ENCODE assay signal across 19 cellular contexts in the genomic region with DNA sequence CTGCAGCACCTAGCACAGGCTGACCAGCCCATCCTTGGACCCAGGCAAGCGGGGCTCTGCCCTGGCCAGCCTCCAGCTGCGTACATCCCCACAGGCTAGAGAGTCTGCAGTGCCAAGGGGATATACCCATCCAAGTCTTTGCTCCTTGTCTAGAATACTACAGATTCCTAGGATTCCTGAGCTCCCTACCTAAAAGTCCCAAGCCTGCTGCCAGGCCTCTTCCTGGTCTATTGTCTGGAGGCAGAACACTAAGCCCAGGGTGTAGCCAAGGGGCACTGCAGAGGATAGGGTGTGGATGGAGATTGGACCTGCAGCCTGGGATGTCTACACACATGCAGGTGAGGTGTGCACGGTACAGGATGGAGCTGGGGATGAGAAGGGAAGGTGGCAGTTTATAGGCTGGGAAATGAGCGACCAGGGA.
A peak's percentile ranks its signal among the peaks of the same experiment; 100 is the strongest.
DNase-seq lines count a peak whose midpoint lies in the region; ATAC-seq and TF ChIP-seq lines count a peak whose summit lies in the region.
"Had no signal": no experiment of that assay in that cellular context is flagged by ENCODE, and none has a peak within 500 bp of the region (broad histone marks: within the 10 kb centered on the region; RNA-seq: fewer than 3 reads in every experiment).

No MANE protein-coding gene starts in this region.

- POLR2A ChIA-PET in IMR-90 (lab: Charles Lee; ENCODE audit: unreplicated experiment) = no interaction called here

- H3K36me3 ChIP-seq in IMR-90 (ENCODE audit: control insufficient read depth, insufficient read depth, low read length) = no peaks in the 10 kb centered on the region
- H3K36me3 ChIP-seq: ascending aorta, colonic mucosa, gastroesophageal sphincter, pancreas, sigmoid colon, stomach had no signal

- H3K14ac ChIP-seq in IMR-90 (replicated peaks; ENCODE audit: low read depth, low read length) = no peak overlapping the region

- H3K56ac ChIP-seq in IMR-90 (ENCODE audit: extremely low read depth, insufficient read depth, low read length) = no peak overlapping the region

- H3K9me1 ChIP-seq in IMR-90 (ENCODE audit: insufficient read depth, low read length) = peaks cover 17% of the 10 kb centered on the region

- no peaks in the 10 kb centered on the region for H3K27me3 Mint-ChIP-seq in chondrocyte (ENCODE audit: low read depth)
- H3K27me3 Mint-ChIP-seq in type B pancreatic cell = peaks cover 64% of the 10 kb centered on the region
- H3K27me3 Mint-ChIP-seq in Calu3 (ENCODE audit: unreplicated experiment) = no peaks in the 10 kb centered on the region

- BruUV-seq in IMR-90 (replicated peaks; lab: Mats Ljungman, UMichigan) (no TSS peak), Calu3 (replicated peaks; lab: Mats Ljungman, UMichigan) (no TSS peak)

- TF ChIP-seq RAD21 in IMR-90 (IDR thresholded peaks at IDR 0.05; ENCODE audit: low read length) = no peak

- no peak overlapping the region for H3K27ac ChIP-seq in IMR-90 (ENCODE audit: insufficient read depth, low read length)
- H3K27ac ChIP-seq: ascending aorta, colonic mucosa, gastroesophageal sphincter, pancreas, sigmoid colon had no signal

- intact Hi-C loops in IMR-90 (cut with micrococcal nuclease) = no loop called here
- intact Hi-C loops in Calu3 (cut with micrococcal nuclease; ENCODE audit: unreplicated experiment) = no loop called here

- H4K20me1 ChIP-seq in IMR-90 (ENCODE audit: insufficient read depth, low read length) = no peaks in the 10 kb centered on the region

- H3K36me3 Mint-ChIP-seq in chondrocyte (ENCODE audit: low read depth) (no peaks in the 10 kb centered on the region), type B pancreatic cell (no peaks in the 10 kb centered on the region), Calu3 (ENCODE audit: insufficient read depth, unreplicated experiment) (no peaks in the 10 kb centered on the region)

- H3K27me3 ChIP-seq in IMR-90 (ENCODE audit: control insufficient read depth, insufficient read depth, low read length) = peaks cover 2% of the 10 kb centered on the region; the same call in 1 of the 2 replicates
- H3K27me3 ChIP-seq: ascending aorta, gastroesophageal sphincter, pancreas, sigmoid colon had no signal

- no peak overlapping the region for H3K23ac ChIP-seq in IMR-90 (ENCODE audit: low read depth, low read length)

- H3K18ac ChIP-seq in IMR-90 (ENCODE audit: low read depth, low read length) = no peak overlapping the region

- CTCF ChIA-PET in IMR-90 (lab: Yijun Ruan, JAX) (interaction anchor here (1.3 kb wide), 1 partner anchor 28 kb away, joined by 3 read pairs; no protein-coding TSS in a partner anchor), Calu3 (lab: Charles Lee) (no interaction called here)

- H2BK5ac ChIP-seq in IMR-90 (ENCODE audit: low read depth, low read length, poor library complexity, severe bottlenecking) = no peak overlapping the region

- 93% methylated on average over 2 of the region's 4 CpGs; no CpG with 5 or more reads in 1 of the 2 experiments for WGBS in IMR-90 (ENCODE audit: extremely low coverage in 2 of 2, insufficient read length in 1 of 2), 2 experiments

- DNase-seq in IMR-90 (no peak), chondrocyte (ENCODE audit: low spot score) (no peak), kidney tubule cell (ENCODE audit: low spot score) (peak; percentile 78), type B pancreatic cell (ENCODE audit: extremely low spot score, unreplicated experiment) (peak; percentile 45), Calu3 (no peak), DMS 273 (lab: John Stamatoyannopoulos, UW; ENCODE audit: unreplicated experiment) (no peak), HUDEP-2 (lab: John Stamatoyannopoulos, UW; ENCODE audit: unreplicated experiment in 76 of 76) (no peak)
- DNase-seq: activated CD4-positive, alpha-beta T cell treated with anti-CD3 and anti-CD28 coated beads for 48 hours; activated naive CD4-positive, alpha-beta T cell treated with anti-CD3 and anti-CD28 coated beads for 36 hours; activated T-cell treated with anti-CD3 and anti-CD28 coated beads for 4 hours; colonic mucosa; DMS 273 treated with DMSO at 0.1 percent for 48 hours; erythroblast; NCI-H1417 treated with DMSO at 0.1 percent for 48 hours; pancreas; sigmoid colon; stomach had no signal

- H3K9me3 ChIP-seq in IMR-90 (ENCODE audit: control insufficient read depth, insufficient read depth, low read length) = no peaks in the 10 kb centered on the region
- H3K9me3 ChIP-seq: ascending aorta, colonic mucosa, gastroesophageal sphincter, pancreas, sigmoid colon, stomach had no signal

- no peak for TF ChIP-seq POLR2A in IMR-90 (IDR thresholded peaks at IDR 0.05; ENCODE audit: low read depth, low read length)

- H3K4me1 ChIP-seq in IMR-90 (ENCODE audit: control insufficient read depth, insufficient read depth, low read length) = peaks cover 18% of the 10 kb centered on the region

- no peak overlapping the region for H3K4me2 ChIP-seq in IMR-90 (ENCODE audit: low read depth, low read length)

- ATAC-seq in IMR-90 (ENCODE audit: low read depth) = no peak
- ATAC-seq: gastroesophageal sphincter, pancreas had no signal

- in situ Hi-C loops in IMR-90 (cut with MboI; ENCODE audit: low sequenced_read_pairs) = no loop called here

- H3K9me3 Mint-ChIP-seq in chondrocyte (ENCODE audit: low read depth) = no peaks in the 10 kb centered on the region
- H3K9me3 Mint-ChIP-seq in type B pancreatic cell = no peaks in the 10 kb centered on the region
- H3K9me3 Mint-ChIP-seq in Calu3 (ENCODE audit: low read depth, unreplicated experiment) = no peaks in the 10 kb centered on the region
- H3K9me3 Mint-ChIP-seq: activated naive CD4-positive, alpha-beta T cell treated with anti-CD3 and anti-CD28 coated beads for 36 hours had no signal

- no peak overlapping the region for H4K5ac ChIP-seq in IMR-90 (ENCODE audit: low read depth, low read length)

- H2BK120ac ChIP-seq in IMR-90 (ENCODE audit: low read depth, low read length) = no peak overlapping the region

- no peak overlapping the region for H4K8ac ChIP-seq in IMR-90 (ENCODE audit: low read depth in 2 of 2, low read length in 2 of 2)

- peak overlapping the region; percentile 4 for H2AFZ ChIP-seq in IMR-90 (replicated peaks; ENCODE audit: low read length, poor library complexity)

- H3K9ac ChIP-seq in IMR-90 (ENCODE audit: low read depth, low read length) = no peak overlapping the region; the same call in 1 of the 2 replicates

- peak overlapping the region; percentile 31; the same call in 1 of the 2 replicates for H4K91ac ChIP-seq in IMR-90 (ENCODE audit: insufficient read depth, low read depth, low read length)

- no peak for TF ChIP-seq CTCF in IMR-90 (conservative IDR thresholded peaks at IDR 0.05; ENCODE audit: low read depth, low read length)
- no peak for TF ChIP-seq CTCF in chondrocyte (IDR thresholded peaks at IDR 0.05)
- TF ChIP-seq CTCF in type B pancreatic cell (conservative IDR thresholded peaks at IDR 0.05) = no peak
- no peak for TF ChIP-seq CTCF in Calu3 (IDR thresholded peaks at IDR 0.05; ENCODE audit: unreplicated experiment)

- no peak overlapping the region for H2AK9ac ChIP-seq in IMR-90 (replicated peaks; ENCODE audit: low read depth, low read length, poor library complexity)

- no peak overlapping the region; the same call in 1 of the 2 replicates for H2BK20ac ChIP-seq in IMR-90 (ENCODE audit: low read depth, low read length)

- peak overlapping the region; percentile 25; the same call in 1 of the 3 replicates for H2BK15ac ChIP-seq in IMR-90 (ENCODE audit: low read depth, low read length)

- no peak overlapping the region; the same call in 1 of the 2 replicates for H3K4ac ChIP-seq in IMR-90 (ENCODE audit: low read depth, low read length)

- H2AK5ac ChIP-seq in IMR-90 (ENCODE audit: low read depth, low read length) = peak overlapping the region; percentile 63; the same call in 1 of the 2 replicates

- dilution Hi-C loops in IMR-90 (cut with HindIII; ENCODE audit: low sequenced_read_pairs, unreplicated experiment) = no loop called here

- H3K27ac Mint-ChIP-seq in chondrocyte (ENCODE audit: unreplicated experiment) (peak overlapping the region; percentile 45), type B pancreatic cell (no peak overlapping the region), Calu3 (ENCODE audit: unreplicated experiment) (no peak overlapping the region)

- no peak overlapping the region for H3K4me3 ChIP-seq in IMR-90 (ENCODE audit: insufficient read depth, low read depth, low read length)
- H3K4me3 ChIP-seq: ascending aorta, colonic mucosa, gastroesophageal sphincter, pancreas, sigmoid colon, stomach had no signal

- H3K4me1 Mint-ChIP-seq in chondrocyte (ENCODE audit: low read depth) (peaks cover 58% of the 10 kb centered on the region), type B pancreatic cell (ENCODE audit: unreplicated experiment) (peaks cover 10% of the 10 kb centered on the region), Calu3 (ENCODE audit: low read depth, unreplicated experiment) (peaks cover 36% of the 10 kb centered on the region)

- H3K4me3 Mint-ChIP-seq in chondrocyte (ENCODE audit: unreplicated experiment) (no peak overlapping the region), type B pancreatic cell (no peak overlapping the region), Calu3 (ENCODE audit: low read depth, unreplicated experiment) (no peak overlapping the region)
- H3K4me3 Mint-ChIP-seq: activated naive CD4-positive, alpha-beta T cell treated with anti-CD3 and anti-CD28 coated beads for 36 hours had no signal

- H3K79me1 ChIP-seq in IMR-90 (ENCODE audit: low read depth in 1 of 2, low read length in 2 of 2) = no peaks in the 10 kb centered on the region

TF ChIP-seq in IMR-90, 13 proteins besides CTCF, POLR2A, EP300 and RAD21 (continues in another document):
- TF ChIP-seq USF2 (IDR thresholded peaks at IDR 0.05; ENCODE audit: low read depth, low read length) (no peak), NFE2L2 (IDR thresholded peaks at IDR 0.05; ENCODE audit: low read depth, low read length) (no peak), BHLHE40 (IDR thresholded peaks at IDR 0.05; ENCODE audit: low read depth, low read length) (no peak), RFX5 (IDR thresholded peaks at IDR 0.05; ENCODE audit: low read depth, low read length) (no peak), FOS (IDR thresholded peaks at IDR 0.05; ENCODE audit: low read depth, low read length) (no peak), SMC3 (IDR thresholded peaks at IDR 0.05; ENCODE audit: low read depth, low read length) (no peak), CHD1 (IDR thresholded peaks at IDR 0.05; ENCODE audit: low read depth, low read length) (no peak)

Comparison
In these comparisons a context has a peak if more than half of its experiments do, and no peak if none do; other contexts are left out.
1. DNase-seq: peak in kidney tubule cell (single experiment) and type B pancreatic cell (single experiment); none in IMR-90 (single experiment), chondrocyte (single experiment), Calu3 (single experiment), DMS 273 (single experiment) and HUDEP-2 (0 of 76).